ENCODE assay signal across 34 cellular contexts in the genomic region with DNA sequence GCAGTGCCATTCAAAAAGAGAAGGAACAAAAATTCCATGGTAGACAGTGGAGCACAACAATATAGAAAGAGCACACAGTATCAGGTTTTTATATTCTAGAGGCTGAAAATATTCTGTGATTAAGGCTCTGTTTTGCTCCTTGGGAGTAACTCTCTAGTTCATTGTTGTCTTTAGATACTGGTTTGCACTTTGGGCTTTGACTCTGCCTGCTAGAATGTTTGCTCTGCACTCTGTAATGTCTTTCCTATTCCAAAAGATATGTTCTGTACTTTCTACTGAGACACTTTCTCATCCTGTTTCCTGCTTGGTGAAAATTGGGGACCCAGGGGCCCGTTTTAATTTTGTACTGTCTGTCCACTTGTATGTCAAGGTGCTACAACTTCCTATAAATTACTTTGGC.
"Had no signal": no experiment of that assay in that cellular context is flagged by ENCODE, and none has a peak within 500 bp of the region (broad histone marks: within the 10 kb centered on the region; RNA-seq: fewer than 3 reads in every experiment).

No MANE protein-coding gene starts in this region.

- FAIRE-seq: astrocyte, bronchial epithelial cell had no signal

- H3K36me3 ChIP-seq: adrenal gland, ascending aorta, brain microvascular endothelial cell, breast epithelium, cardiac muscle cell had no signal

- H3K27ac ChIP-seq: adrenal gland, ascending aorta, body of pancreas, brain microvascular endothelial cell, breast epithelium, cardiac muscle cell had no signal

- H3K4me3 ChIP-seq: adrenal gland, ascending aorta, body of pancreas, breast epithelium, cardiac muscle cell had no signal

- ATAC-seq: activated naive CD4-positive, alpha-beta T cell treated with anti-CD3 and anti-CD28 coated beads, Interleukin-2, amount 50 U/mL, for 72 hours; activated naive CD8-positive, alpha-beta T cell treated with anti-CD3 and anti-CD28 coated beads, Interleukin-2, amount 50 U/mL, for 24 hours; activated T-cell treated with anti-CD3 and anti-CD28 coated beads, Interleukin-2, amount 50 U/mL, for 4 hours; activated T-cell treated with anti-CD3 and anti-CD28 coated beads, Interleukin-2, amount 50 U/mL, for 72 hours; activated T-helper 17 cell treated with anti-CD3 and anti-CD28 coated beads, Interleukin-2, amount 50 U/mL, for 72 hours; body of pancreas had no signal

- H3K4me1 ChIP-seq: adrenal gland, ascending aorta, body of pancreas, breast epithelium had no signal

- H3K9me3 ChIP-seq: adrenal gland, ascending aorta, body of pancreas, breast epithelium had no signal

- DNase-seq: activated effector memory CD4-positive, alpha-beta T cell treated with anti-CD3 and anti-CD28 coated beads, Interleukin-2, amount 50 U/mL, for 16 hours; activated effector memory CD4-positive, alpha-beta T cell treated with Interleukin-2 at 50 U/mL for 16 hours; activated gamma-delta T cell; activated gamma-delta T cell treated with Interleukin-2 at 50 U/mL for 16 hours; activated naive CD4-positive, alpha-beta T cell; activated naive CD4-positive, alpha-beta T cell treated with anti-CD3 and anti-CD28 coated beads for 36 hours; activated naive CD4-positive, alpha-beta T cell treated with anti-CD3 and anti-CD28 coated beads, Interleukin-2, amount 10 ng/mL, durations not matched to agents 7 days and 5 days; activated naive CD4-positive, alpha-beta T cell treated with anti-CD3 and anti-CD28 coated beads, Interleukin-2, amount 50 U/mL, for 16 hours; activated naive CD4-positive, alpha-beta T cell treated with Interleukin-2 at 50 U/mL for 16 hours; activated naive CD8-positive, alpha-beta T cell treated with anti-CD3 and anti-CD28 coated beads for 36 hours; activated naive CD8-positive, alpha-beta T cell treated with anti-CD3 and anti-CD28 coated beads, Interleukin-2, amount 10 ng/mL, durations not matched to agents 7 days and 5 days; activated naive CD8-positive, alpha-beta T cell treated with anti-CD3 and anti-CD28 coated beads, Interleukin-2, amount 50 U/mL, for 24 hours; activated T-cell treated with anti-CD3 and anti-CD28 coated beads, Interleukin-2, amount 50 U/mL, for 1 hour; activated T-cell treated with anti-CD3 and anti-CD28 coated beads, Interleukin-2, amount 50 U/mL, for 24 hours; activated T-cell treated with anti-CD3 and anti-CD28 coated beads, Interleukin-2, amount 50 U/mL, for 4 hours; activated T-cell treated with anti-CD3 and anti-CD28 coated beads, Interleukin-2, amount 50 U/mL, for 48 hours; activated T-cell treated with anti-CD3 and anti-CD28 coated beads, Interleukin-2, amount 50 U/mL, for 72 hours; adrenal gland; amniotic stem cell; amygdala; anterior cingulate cortex; aorta; body of pancreas; brain microvascular endothelial cell; caudate nucleus; central memory CD4-positive, alpha-beta T cell; cerebellar nuclear complex had no signal

- H3K27me3 ChIP-seq: adrenal gland, ascending aorta, body of pancreas, brain microvascular endothelial cell, breast epithelium, cardiac muscle cell had no signal
